16 cellular contexts compared by ENCODE assay signal in the genomic region with DNA sequence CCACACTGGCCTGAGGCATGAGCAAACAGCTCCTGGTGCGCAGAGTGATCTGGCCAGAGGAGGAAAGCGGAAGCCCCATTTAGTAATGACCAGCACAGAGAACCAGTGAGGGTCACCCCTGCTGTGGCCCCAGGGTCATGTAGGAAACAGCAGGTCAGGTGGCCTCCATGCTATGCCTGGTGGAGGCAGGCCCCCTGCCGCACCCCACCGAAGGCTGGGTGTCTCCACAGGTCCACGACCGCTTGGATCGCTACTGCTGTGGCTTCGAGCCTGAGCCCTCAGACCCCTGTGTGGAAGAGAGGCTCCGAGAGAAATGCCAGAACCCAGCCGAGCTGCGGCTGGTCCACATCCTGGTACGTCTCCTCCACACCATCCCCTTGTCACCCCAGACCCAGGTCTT. TPM values are rescaled to one million over a fixed set of nuclear protein-coding genes. Genes with fewer than 3 reads are reported as not detected.
DNase-seq lines count a peak whose midpoint lies in the region; ATAC-seq and TF ChIP-seq lines count a peak whose summit lies in the region.
"Had no signal": no experiment of that assay in that cellular context is flagged by ENCODE, and none has a peak within 500 bp of the region (broad histone marks: within the 10 kb centered on the region; RNA-seq: fewer than 3 reads in every experiment).

No MANE protein-coding gene starts in this region.

- no peak overlapping the region for H3K4me3 ChIP-seq in endodermal cell (ENCODE audit: low read length)
- H3K4me3 ChIP-seq: BLaER1 treated with 17β-estradiol and CSF1 and Interleukin-3, amounts not matched to agents 10 nM and 100 nM; GM12878; GM23338 had no signal

- DNase-seq in cardiac septum (ENCODE audit: low spot score) (peak; percentile 44), left ventricle myocardium superior (no peak), endodermal cell (peak; percentile 34), left lobe of liver (ENCODE audit: low spot score) (peak; percentile 22), osteocyte (ENCODE audit: extremely low spot score, unreplicated experiment) (peak; percentile 82), amniotic stem cell (lab: John Stamatoyannopoulos, UW) (no peak)
- DNase-seq: Calu3, DND-41, EL, HCEC 1CT had no signal

- no peak overlapping the region for H3K4me3 Mint-ChIP-seq in endodermal cell
- no peak overlapping the region for H3K4me3 Mint-ChIP-seq in osteocyte (ENCODE audit: unreplicated experiment)
- H3K4me3 Mint-ChIP-seq: B cell; CD8-positive, alpha-beta T cell; GM23338 had no signal

- H3K9me3 Mint-ChIP-seq in endodermal cell (peaks cover 37% of the 10 kb centered on the region), osteocyte (ENCODE audit: unreplicated experiment) (peaks cover 19% of the 10 kb centered on the region)

- H3K9me3 ChIP-seq in endodermal cell (ENCODE audit: control insufficient read depth, low read length) = peaks cover 36% of the 10 kb centered on the region

- no peak overlapping the region for H3K27ac Mint-ChIP-seq in endodermal cell
- H3K27ac Mint-ChIP-seq in osteocyte (ENCODE audit: unreplicated experiment) = no peak overlapping the region
- H3K27ac Mint-ChIP-seq: B cell; CD8-positive, alpha-beta T cell; GM23338 had no signal

- ATAC-seq in left ventricle myocardium superior = no peak
- no peak for ATAC-seq in left lobe of liver
- ATAC-seq in GM21529 (IDR thresholded peaks at IDR 0.05; ENCODE audit: unreplicated experiment) = no peak
- ATAC-seq: CD8-positive, alpha-beta T cell; GM12878 had no signal

- no peaks in the 10 kb centered on the region for H3K36me3 ChIP-seq in endodermal cell (ENCODE audit: control insufficient read depth, insufficient read depth, low read length)
- H3K36me3 ChIP-seq: BLaER1 treated with 17β-estradiol and CSF1 and Interleukin-3, amounts not matched to agents 10 nM and 100 nM had no signal

- H3K27me3 ChIP-seq in endodermal cell (ENCODE audit: control insufficient read depth, insufficient read depth, low read length, poor library complexity, severe bottlenecking) = no peaks in the 10 kb centered on the region
- H3K27me3 ChIP-seq: BLaER1 treated with 17β-estradiol and CSF1 and Interleukin-3, amounts not matched to agents 10 nM and 100 nM had no signal

- H3K27ac ChIP-seq in endodermal cell (ENCODE audit: low read depth, low read length) = no peak overlapping the region
- H3K27ac ChIP-seq: BLaER1 treated with 17β-estradiol and CSF1 and Interleukin-3, amounts not matched to agents 10 nM and 100 nM had no signal

- WGBS in endodermal cell (ENCODE audit: insufficient coverage in 1 of 2, insufficient read length in 1 of 2), 2 experiments = 95% methylated on average over 12 of the region's 12 CpGs; no CpG with 5 or more reads in 1 of the 2 experiments

- no peak overlapping the region for H3K9ac ChIP-seq in endodermal cell (ENCODE audit: extremely low read depth, low read length, poor library complexity, severe bottlenecking)
- H3K9ac ChIP-seq: BLaER1 treated with 17β-estradiol and CSF1 and Interleukin-3, amounts not matched to agents 10 nM and 100 nM had no signal

- H3K4me1 Mint-ChIP-seq in endodermal cell = peaks cover 16% of the 10 kb centered on the region
- H3K4me1 Mint-ChIP-seq in osteocyte (ENCODE audit: unreplicated experiment) = no peaks in the 10 kb centered on the region
- H3K4me1 Mint-ChIP-seq: B cell, GM23338 had no signal

- H3K36me3 Mint-ChIP-seq in endodermal cell (ENCODE audit: low read depth) (peaks cover 2% of the 10 kb centered on the region), osteocyte (ENCODE audit: unreplicated experiment) (no peaks in the 10 kb centered on the region)

- peaks cover 14% of the 10 kb centered on the region for H3K4me1 ChIP-seq in endodermal cell (ENCODE audit: control insufficient read depth, insufficient read depth, low read length)
- H3K4me1 ChIP-seq: BLaER1 treated with 17β-estradiol and CSF1 and Interleukin-3, amounts not matched to agents 10 nM and 100 nM had no signal

- intact Hi-C loops in cardiac septum (cut with DNase I) = no loop called here
- intact Hi-C loops in left ventricle myocardium superior (cut with micrococcal nuclease) = no loop called here

- no peak for TF ChIP-seq CTCF in endodermal cell (conservative IDR thresholded peaks at IDR 0.05)
- TF ChIP-seq CTCF in osteocyte (IDR thresholded peaks at IDR 0.05) = no peak

- H3K27me3 Mint-ChIP-seq in endodermal cell (ENCODE audit: insufficient read depth) (peaks cover 36% of the 10 kb centered on the region), osteocyte (ENCODE audit: unreplicated experiment) (peaks cover 5% of the 10 kb centered on the region)

RNA-seq across cellular contexts. Expression of gene POMGNT2, which starts 52.6 kb away (rescaled TPM):
- total RNA-seq in cardiac septum (15.5 TPM), left ventricle myocardium superior (20.7 TPM), endodermal cell (10 to 100 TPM; 12.7 to 14.5 TPM), left lobe of liver (5.2 TPM), osteocyte (16.1 and 18.5 TPM in 2 replicates)
- 20.4 TPM for polyA plus RNA-seq in endodermal cell (2013, experiment 1 of 2)
- 18.7 TPM for polyA plus RNA-seq in endodermal cell (2013, experiment 2 of 2)

Comparison
In these comparisons a context has a peak if more than half of its experiments do, and no peak if none do; other contexts are left out.
1. DNase-seq: peak in cardiac septum (single experiment), endodermal cell (single experiment), left lobe of liver (single experiment) and osteocyte (single experiment); none in left ventricle myocardium superior (single experiment) and amniotic stem cell (single experiment).